Comparison of ENCODE assay signal across 16 cellular contexts in genomic region chr10:84607523-84607922, GRCh38.
"Had no signal": no experiment of that assay in that cellular context is flagged by ENCODE, and none has a peak within 500 bp of the region (broad histone marks: within the 10 kb centered on the region; RNA-seq: fewer than 3 reads in every experiment).

No MANE protein-coding gene starts in this region.

- H3K27me3 ChIP-seq: adrenal gland had no signal

- DNase-seq: activated CD4-positive, alpha-beta T cell treated with anti-CD3 and anti-CD28 coated beads, Interleukin-2, amount 50 U/mL, for 48 hours; activated CD4-positive, CD25-positive, alpha-beta regulatory T cell treated with anti-CD3 and anti-CD28 coated beads, Interleukin-2, amount 50 U/mL, for 72 hours; activated effector memory CD4-positive, alpha-beta T cell treated with anti-CD3 and anti-CD28 coated beads, Interleukin-2, amount 50 U/mL, for 16 hours; activated T-cell treated with anti-CD3 and anti-CD28 coated beads, Interleukin-2, amount 50 U/mL, for 1 hour; adrenal gland; erythroblast; mesenchymal stem cell; right cardiac atrium; small intestine; stimulated activated CD4-positive, alpha-beta T cell treated with anti-CD3 and anti-CD28 coated beads, Interleukin-4, amount 100 ng/mL, for 24 hours; stimulated activated naive CD4-positive, alpha-beta T cell; trophoblast cell had no signal

- H3K4me3 Mint-ChIP-seq: activated CD8-positive, alpha-beta memory T cell treated with anti-CD3 and anti-CD28 coated beads, Interleukin-2, amount 10 ng/mL, durations not matched to agents 7 days and 5 days; activated naive CD4-positive, alpha-beta T cell treated with anti-CD3 and anti-CD28 coated beads, Interleukin-2, amount 50 U/mL, for 24 hours; nephron had no signal

- H3K36me3 ChIP-seq: adrenal gland had no signal

- H3K4me3 ChIP-seq: adrenal gland had no signal

- H3K9me3 ChIP-seq: adrenal gland had no signal

- H3K4me1 ChIP-seq: adrenal gland had no signal

- H3K36me3 Mint-ChIP-seq: activated CD8-positive, alpha-beta memory T cell treated with anti-CD3 and anti-CD28 coated beads, Interleukin-2, amount 10 ng/mL, durations not matched to agents 7 days and 5 days; activated naive CD4-positive, alpha-beta T cell treated with anti-CD3 and anti-CD28 coated beads, Interleukin-2, amount 50 U/mL, for 24 hours had no signal

- ATAC-seq: right cardiac atrium had no signal

- H3K27ac Mint-ChIP-seq: activated CD8-positive, alpha-beta memory T cell treated with anti-CD3 and anti-CD28 coated beads, Interleukin-2, amount 10 ng/mL, durations not matched to agents 7 days and 5 days; activated naive CD4-positive, alpha-beta T cell treated with anti-CD3 and anti-CD28 coated beads, Interleukin-2, amount 50 U/mL, for 24 hours; nephron; progenitor cell of endocrine pancreas had no signal

- H3K9me3 Mint-ChIP-seq: activated naive CD4-positive, alpha-beta T cell treated with anti-CD3 and anti-CD28 coated beads, Interleukin-2, amount 50 U/mL, for 24 hours; nephron had no signal

- H3K4me1 Mint-ChIP-seq: activated naive CD4-positive, alpha-beta T cell treated with anti-CD3 and anti-CD28 coated beads, Interleukin-2, amount 50 U/mL, for 24 hours had no signal

- H3K27ac ChIP-seq: adrenal gland had no signal
